ENCODE assay signal across 1 cellular context in the genomic region with DNA sequence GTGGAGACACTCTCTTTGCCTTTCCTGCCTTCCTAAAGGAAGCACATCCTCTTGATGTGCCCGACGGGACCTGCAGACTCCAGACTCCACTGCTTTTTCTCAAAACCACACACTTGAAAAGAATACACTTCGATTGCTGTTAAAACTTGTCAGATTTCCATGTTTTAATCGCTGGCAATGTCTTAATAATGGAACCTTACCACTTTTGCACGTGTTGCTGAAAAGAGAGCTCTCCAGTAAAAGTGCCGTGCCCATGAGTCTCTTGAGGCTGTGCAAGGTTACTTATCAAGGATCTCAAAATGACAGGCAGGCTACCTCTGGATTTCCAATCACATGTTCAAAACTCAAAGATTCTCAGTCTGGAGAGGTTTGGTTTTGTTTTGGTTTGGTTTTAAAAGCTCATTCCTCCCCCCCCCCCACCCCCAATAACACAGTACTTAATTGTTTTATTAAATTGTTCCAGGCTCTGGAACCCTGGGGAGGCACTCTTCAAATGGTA.
TF ChIP-seq lines count a peak whose summit lies in the region.

No MANE protein-coding gene starts in this region.

TF ChIP-seq in K562, 482 proteins besides CTCF, POLR2A, EP300 and RAD21 (continued from another document):
- TF ChIP-seq, protein P1, sequence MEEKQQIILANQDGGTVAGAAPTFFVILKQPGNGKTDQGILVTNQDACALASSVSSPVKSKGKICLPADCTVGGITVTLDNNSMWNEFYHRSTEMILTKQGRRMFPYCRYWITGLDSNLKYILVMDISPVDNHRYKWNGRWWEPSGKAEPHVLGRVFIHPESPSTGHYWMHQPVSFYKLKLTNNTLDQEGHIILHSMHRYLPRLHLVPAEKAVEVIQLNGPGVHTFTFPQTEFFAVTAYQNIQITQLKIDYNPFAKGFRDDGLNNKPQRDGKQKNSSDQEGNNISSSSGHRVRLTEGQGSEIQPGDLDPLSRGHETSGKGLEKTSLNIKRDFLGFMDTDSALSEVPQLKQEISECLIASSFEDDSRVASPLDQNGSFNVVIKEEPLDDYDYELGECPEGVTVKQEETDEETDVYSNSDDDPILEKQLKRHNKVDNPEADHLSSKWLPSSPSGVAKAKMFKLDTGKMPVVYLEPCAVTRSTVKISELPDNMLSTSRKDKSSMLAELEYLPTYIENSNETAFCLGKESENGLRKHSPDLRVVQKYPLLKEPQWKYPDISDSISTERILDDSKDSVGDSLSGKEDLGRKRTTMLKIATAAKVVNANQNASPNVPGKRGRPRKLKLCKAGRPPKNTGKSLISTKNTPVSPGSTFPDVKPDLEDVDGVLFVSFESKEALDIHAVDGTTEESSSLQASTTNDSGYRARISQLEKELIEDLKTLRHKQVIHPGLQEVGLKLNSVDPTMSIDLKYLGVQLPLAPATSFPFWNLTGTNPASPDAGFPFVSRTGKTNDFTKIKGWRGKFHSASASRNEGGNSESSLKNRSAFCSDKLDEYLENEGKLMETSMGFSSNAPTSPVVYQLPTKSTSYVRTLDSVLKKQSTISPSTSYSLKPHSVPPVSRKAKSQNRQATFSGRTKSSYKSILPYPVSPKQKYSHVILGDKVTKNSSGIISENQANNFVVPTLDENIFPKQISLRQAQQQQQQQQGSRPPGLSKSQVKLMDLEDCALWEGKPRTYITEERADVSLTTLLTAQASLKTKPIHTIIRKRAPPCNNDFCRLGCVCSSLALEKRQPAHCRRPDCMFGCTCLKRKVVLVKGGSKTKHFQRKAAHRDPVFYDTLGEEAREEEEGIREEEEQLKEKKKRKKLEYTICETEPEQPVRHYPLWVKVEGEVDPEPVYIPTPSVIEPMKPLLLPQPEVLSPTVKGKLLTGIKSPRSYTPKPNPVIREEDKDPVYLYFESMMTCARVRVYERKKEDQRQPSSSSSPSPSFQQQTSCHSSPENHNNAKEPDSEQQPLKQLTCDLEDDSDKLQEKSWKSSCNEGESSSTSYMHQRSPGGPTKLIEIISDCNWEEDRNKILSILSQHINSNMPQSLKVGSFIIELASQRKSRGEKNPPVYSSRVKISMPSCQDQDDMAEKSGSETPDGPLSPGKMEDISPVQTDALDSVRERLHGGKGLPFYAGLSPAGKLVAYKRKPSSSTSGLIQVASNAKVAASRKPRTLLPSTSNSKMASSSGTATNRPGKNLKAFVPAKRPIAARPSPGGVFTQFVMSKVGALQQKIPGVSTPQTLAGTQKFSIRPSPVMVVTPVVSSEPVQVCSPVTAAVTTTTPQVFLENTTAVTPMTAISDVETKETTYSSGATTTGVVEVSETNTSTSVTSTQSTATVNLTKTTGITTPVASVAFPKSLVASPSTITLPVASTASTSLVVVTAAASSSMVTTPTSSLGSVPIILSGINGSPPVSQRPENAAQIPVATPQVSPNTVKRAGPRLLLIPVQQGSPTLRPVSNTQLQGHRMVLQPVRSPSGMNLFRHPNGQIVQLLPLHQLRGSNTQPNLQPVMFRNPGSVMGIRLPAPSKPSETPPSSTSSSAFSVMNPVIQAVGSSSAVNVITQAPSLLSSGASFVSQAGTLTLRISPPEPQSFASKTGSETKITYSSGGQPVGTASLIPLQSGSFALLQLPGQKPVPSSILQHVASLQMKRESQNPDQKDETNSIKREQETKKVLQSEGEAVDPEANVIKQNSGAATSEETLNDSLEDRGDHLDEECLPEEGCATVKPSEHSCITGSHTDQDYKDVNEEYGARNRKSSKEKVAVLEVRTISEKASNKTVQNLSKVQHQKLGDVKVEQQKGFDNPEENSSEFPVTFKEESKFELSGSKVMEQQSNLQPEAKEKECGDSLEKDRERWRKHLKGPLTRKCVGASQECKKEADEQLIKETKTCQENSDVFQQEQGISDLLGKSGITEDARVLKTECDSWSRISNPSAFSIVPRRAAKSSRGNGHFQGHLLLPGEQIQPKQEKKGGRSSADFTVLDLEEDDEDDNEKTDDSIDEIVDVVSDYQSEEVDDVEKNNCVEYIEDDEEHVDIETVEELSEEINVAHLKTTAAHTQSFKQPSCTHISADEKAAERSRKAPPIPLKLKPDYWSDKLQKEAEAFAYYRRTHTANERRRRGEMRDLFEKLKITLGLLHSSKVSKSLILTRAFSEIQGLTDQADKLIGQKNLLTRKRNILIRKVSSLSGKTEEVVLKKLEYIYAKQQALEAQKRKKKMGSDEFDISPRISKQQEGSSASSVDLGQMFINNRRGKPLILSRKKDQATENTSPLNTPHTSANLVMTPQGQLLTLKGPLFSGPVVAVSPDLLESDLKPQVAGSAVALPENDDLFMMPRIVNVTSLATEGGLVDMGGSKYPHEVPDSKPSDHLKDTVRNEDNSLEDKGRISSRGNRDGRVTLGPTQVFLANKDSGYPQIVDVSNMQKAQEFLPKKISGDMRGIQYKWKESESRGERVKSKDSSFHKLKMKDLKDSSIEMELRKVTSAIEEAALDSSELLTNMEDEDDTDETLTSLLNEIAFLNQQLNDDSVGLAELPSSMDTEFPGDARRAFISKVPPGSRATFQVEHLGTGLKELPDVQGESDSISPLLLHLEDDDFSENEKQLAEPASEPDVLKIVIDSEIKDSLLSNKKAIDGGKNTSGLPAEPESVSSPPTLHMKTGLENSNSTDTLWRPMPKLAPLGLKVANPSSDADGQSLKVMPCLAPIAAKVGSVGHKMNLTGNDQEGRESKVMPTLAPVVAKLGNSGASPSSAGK (IDR thresholded peaks at IDR 0.05), result 0 out of 2 replicates have a peak, but pooled peaks have one; percentile 23
- TF ChIP-seq, protein P2, sequence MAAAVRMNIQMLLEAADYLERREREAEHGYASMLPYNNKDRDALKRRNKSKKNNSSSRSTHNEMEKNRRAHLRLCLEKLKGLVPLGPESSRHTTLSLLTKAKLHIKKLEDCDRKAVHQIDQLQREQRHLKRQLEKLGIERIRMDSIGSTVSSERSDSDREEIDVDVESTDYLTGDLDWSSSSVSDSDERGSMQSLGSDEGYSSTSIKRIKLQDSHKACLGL (CRISPR knock-in tag; IDR thresholded peaks at IDR 0.05; ENCODE audit: borderline replicate concordance, poor library complexity, severe bottlenecking), result no peak
- TF ChIP-seq, protein P3, sequence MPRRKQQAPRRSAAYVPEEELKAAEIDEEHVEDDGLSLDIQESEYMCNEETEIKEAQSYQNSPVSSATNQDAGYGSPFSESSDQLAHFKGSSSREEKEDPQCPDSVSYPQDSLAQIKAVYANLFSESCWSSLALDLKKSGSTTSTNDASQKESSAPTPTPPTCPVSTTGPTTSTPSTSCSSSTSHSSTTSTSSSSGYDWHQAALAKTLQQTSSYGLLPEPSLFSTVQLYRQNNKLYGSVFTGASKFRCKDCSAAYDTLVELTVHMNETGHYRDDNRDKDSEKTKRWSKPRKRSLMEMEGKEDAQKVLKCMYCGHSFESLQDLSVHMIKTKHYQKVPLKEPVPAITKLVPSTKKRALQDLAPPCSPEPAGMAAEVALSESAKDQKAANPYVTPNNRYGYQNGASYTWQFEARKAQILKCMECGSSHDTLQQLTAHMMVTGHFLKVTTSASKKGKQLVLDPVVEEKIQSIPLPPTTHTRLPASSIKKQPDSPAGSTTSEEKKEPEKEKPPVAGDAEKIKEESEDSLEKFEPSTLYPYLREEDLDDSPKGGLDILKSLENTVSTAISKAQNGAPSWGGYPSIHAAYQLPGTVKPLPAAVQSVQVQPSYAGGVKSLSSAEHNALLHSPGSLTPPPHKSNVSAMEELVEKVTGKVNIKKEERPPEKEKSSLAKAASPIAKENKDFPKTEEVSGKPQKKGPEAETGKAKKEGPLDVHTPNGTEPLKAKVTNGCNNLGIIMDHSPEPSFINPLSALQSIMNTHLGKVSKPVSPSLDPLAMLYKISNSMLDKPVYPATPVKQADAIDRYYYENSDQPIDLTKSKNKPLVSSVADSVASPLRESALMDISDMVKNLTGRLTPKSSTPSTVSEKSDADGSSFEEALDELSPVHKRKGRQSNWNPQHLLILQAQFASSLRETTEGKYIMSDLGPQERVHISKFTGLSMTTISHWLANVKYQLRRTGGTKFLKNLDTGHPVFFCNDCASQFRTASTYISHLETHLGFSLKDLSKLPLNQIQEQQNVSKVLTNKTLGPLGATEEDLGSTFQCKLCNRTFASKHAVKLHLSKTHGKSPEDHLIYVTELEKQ (CRISPR knock-in tag; IDR thresholded peaks at IDR 0.05), result no peak
- no peak for TF ChIP-seq NCOR1 (IDR thresholded peaks at IDR 0.05)
